ENCODE assay signal across 10 cellular contexts in genomic region chr7:71633571-71634008, GRCh38.
A peak's percentile ranks its signal among the peaks of the same experiment; 100 is the strongest.
DNase-seq lines count a peak whose midpoint lies in the region; ATAC-seq and TF ChIP-seq lines count a peak whose summit lies in the region.
"Had no signal": no experiment of that assay in that cellular context is flagged by ENCODE, and none has a peak within 500 bp of the region (broad histone marks: within the 10 kb centered on the region; RNA-seq: fewer than 3 reads in every experiment).

No MANE protein-coding gene starts in this region.

- H3K36me3 ChIP-seq in mesendoderm (ENCODE audit: control insufficient read depth, insufficient read depth, low read length): no peaks in the 10 kb centered on the region

- no peaks in the 10 kb centered on the region for H3K79me1 ChIP-seq in mesendoderm (ENCODE audit: low read length)

- no peak for TF ChIP-seq CTCF in AG09309 (IDR thresholded peaks at IDR 0.05; ENCODE audit: control insufficient read depth, insufficient read depth, low read depth, low read length, missing control alignments)
- TF ChIP-seq CTCF in chondrocyte (IDR thresholded peaks at IDR 0.05): peak; percentile 33

- H3K27ac Mint-ChIP-seq in chondrocyte (ENCODE audit: unreplicated experiment): peak overlapping the region; percentile 95
- H3K27ac Mint-ChIP-seq: activated naive CD4-positive, alpha-beta T cell treated with anti-CD3 and anti-CD28 coated beads, Interleukin-2, amount 50 U/mL, for 24 hours; stimulated activated memory B cell treated with anti-CD40 and anti-IgM and Interleukin-4, amounts not matched to agents 10 μg/mL and 1 μg/mL and 100 μg/mL, for 72 hours had no signal

- H3K79me2 ChIP-seq in mesendoderm (ENCODE audit: control insufficient read depth, insufficient read depth, low read length): no peaks in the 10 kb centered on the region

- peak overlapping the region; percentile 33 for H3K18ac ChIP-seq in mesendoderm (ENCODE audit: low read length)

- no peaks in the 10 kb centered on the region for H3K27me3 ChIP-seq in mesendoderm (ENCODE audit: insufficient read depth, low read length, poor library complexity)

- no peak overlapping the region for H3K23ac ChIP-seq in mesendoderm (ENCODE audit: low read length)

- peaks cover 64% of the 10 kb centered on the region for H3K4me1 Mint-ChIP-seq in chondrocyte (ENCODE audit: low read depth)
- H3K4me1 Mint-ChIP-seq: activated naive CD4-positive, alpha-beta T cell treated with anti-CD3 and anti-CD28 coated beads, Interleukin-2, amount 50 U/mL, for 24 hours; stimulated activated memory B cell treated with anti-CD40 and anti-IgM and Interleukin-4, amounts not matched to agents 10 μg/mL and 1 μg/mL and 100 μg/mL, for 72 hours had no signal

- peak; percentile 3 for DNase-seq in AG09309 (ENCODE audit: low read depth)
- peak; percentile 72 for DNase-seq in LoVo (ENCODE audit: low spot score)
- DNase-seq in chondrocyte (ENCODE audit: low spot score): no peak
- peak; percentile 98 for DNase-seq in mesendoderm
- no peak for DNase-seq in NCI-H82 treated with DMSO at 0.1 percent for 48 hours (lab: John Stamatoyannopoulos, UW; ENCODE audit: unreplicated experiment)
- DNase-seq in NCI-H82 (lab: John Stamatoyannopoulos, UW): no peak
- no peak for DNase-seq in hepatic stellate cell (ENCODE audit: low spot score)

- H3K9me3 Mint-ChIP-seq in chondrocyte (ENCODE audit: low read depth): peaks cover 2% of the 10 kb centered on the region

- no peak overlapping the region for H4K5ac ChIP-seq in mesendoderm (ENCODE audit: low read length)

- H3K4ac ChIP-seq in mesendoderm (ENCODE audit: low read depth, low read length): no peak overlapping the region

- peak overlapping the region; percentile 73 for H3K56ac ChIP-seq in mesendoderm (ENCODE audit: low read length)

- H4K8ac ChIP-seq in mesendoderm (ENCODE audit: low read depth, low read length): no peak overlapping the region

- no peak overlapping the region for H2AK5ac ChIP-seq in mesendoderm (ENCODE audit: low read length)

- H2BK15ac ChIP-seq in mesendoderm (replicated peaks; ENCODE audit: low read depth): no peak overlapping the region

- no peaks in the 10 kb centered on the region for H3K27me3 Mint-ChIP-seq in chondrocyte (ENCODE audit: low read depth)
- H3K27me3 Mint-ChIP-seq: stimulated activated memory B cell treated with anti-CD40 and anti-IgM and Interleukin-4, amounts not matched to agents 10 μg/mL and 1 μg/mL and 100 μg/mL, for 72 hours had no signal

- H3K36me3 Mint-ChIP-seq in chondrocyte (ENCODE audit: low read depth): no peaks in the 10 kb centered on the region
- H3K36me3 Mint-ChIP-seq: activated naive CD4-positive, alpha-beta T cell treated with anti-CD3 and anti-CD28 coated beads, Interleukin-2, amount 50 U/mL, for 24 hours; stimulated activated memory B cell treated with anti-CD40 and anti-IgM and Interleukin-4, amounts not matched to agents 10 μg/mL and 1 μg/mL and 100 μg/mL, for 72 hours had no signal

- H3K4me3 ChIP-seq in AG09309 (ENCODE audit: control insufficient read depth, low read depth, low read length) (no peak overlapping the region), mesendoderm (ENCODE audit: low read length) (no peak overlapping the region)

- no peak overlapping the region for H3K9ac ChIP-seq in mesendoderm (ENCODE audit: low read length)

- peaks cover 10% of the 10 kb centered on the region for H3K4me1 ChIP-seq in mesendoderm (ENCODE audit: control insufficient read depth, low read depth, low read length)

- no peak overlapping the region for H3K4me2 ChIP-seq in mesendoderm (ENCODE audit: low read length)

- no CpG with 5 or more reads among the region's 5 CpGs for WGBS in mesendoderm (ENCODE audit: extremely low coverage, insufficient coverage, low lambda C conversion rate)

- peak overlapping the region; percentile 23 for H3K4me3 Mint-ChIP-seq in chondrocyte (ENCODE audit: unreplicated experiment)
- H3K4me3 Mint-ChIP-seq: activated naive CD4-positive, alpha-beta T cell treated with anti-CD3 and anti-CD28 coated beads, Interleukin-2, amount 50 U/mL, for 24 hours; stimulated activated memory B cell treated with anti-CD40 and anti-IgM and Interleukin-4, amounts not matched to agents 10 μg/mL and 1 μg/mL and 100 μg/mL, for 72 hours had no signal

- peak overlapping the region; percentile 5 for H2BK5ac ChIP-seq in mesendoderm (ENCODE audit: low read length)

- H2BK120ac ChIP-seq in mesendoderm (ENCODE audit: low read depth, low read length): peak overlapping the region; percentile 56

- peak overlapping the region; percentile 88 for H3K27ac ChIP-seq in mesendoderm (ENCODE audit: low read depth, low read length)

- ATAC-seq in HG03520 (IDR thresholded peaks at IDR 0.05; ENCODE audit: unreplicated experiment): no peak
- ATAC-seq: stimulated activated memory B cell treated with anti-CD40 and anti-IgM and Interleukin-4, amounts not matched to agents 10 μg/mL and 1 μg/mL and 100 μg/mL, for 72 hours had no signal

Comparison
In these comparisons a context has a peak if more than half of its experiments do, and no peak if none do; other contexts are left out.
1. DNase-seq: peak in AG09309 (single experiment), LoVo (single experiment) and mesendoderm (single experiment); none in chondrocyte (single experiment), NCI-H82 treated with DMSO at 0.1 percent for 48 hours (single experiment), NCI-H82 (single experiment) and hepatic stellate cell (single experiment).